ENCODE assay signal across 28 cellular contexts in genomic region chr13:69287050-69287698, GRCh38.
DNase-seq lines count a peak whose midpoint lies in the region; ATAC-seq, FAIRE-seq and TF ChIP-seq lines count a peak whose summit lies in the region.
"Had no signal": no experiment of that assay in that cellular context is flagged by ENCODE, and none has a peak within 500 bp of the region (broad histone marks: within the 10 kb centered on the region; RNA-seq: fewer than 3 reads in every experiment).

No MANE protein-coding gene starts in this region.

- in situ Hi-C loops in SK-MEL-5 (cut with HindIII; ENCODE audit: low pct_unique_long_range_greater_than_20kb, low sequenced_read_pairs), result no loop called here

- no peak for TF ChIP-seq POLR2A in A549 (IDR thresholded peaks at IDR 0.05; ENCODE audit: low read length)

- peak overlapping the region; percentile 57 for H3K4me2 ChIP-seq in A549
- H3K4me2 ChIP-seq: KMS-11 had no signal

- CTCF ChIA-PET in A549 (lab: Yijun Ruan, JAX), result no interaction called here

- peak in 1 of 2 experiments; percentile 9 for DNase-seq in A549 (ENCODE audit: low read depth in 1 of 2, low spot score in 1 of 2)
- peak; percentile 20 for DNase-seq in HT1080 (ENCODE audit: low read depth)
- peak; percentile 70 for DNase-seq in SK-MEL-5 (ENCODE audit: low read depth, low spot score)
- no peak for DNase-seq in SIG-M5 (lab: John Stamatoyannopoulos, UW)
- DNase-seq in activated CD4-positive, alpha-beta T cell treated with anti-CD3 and anti-CD28 coated beads, Interleukin-2, amount 50 U/mL, for 1 hour, result no peak
- no peak for DNase-seq in kidney glomerular epithelial cell (lab: John Stamatoyannopoulos, UW)
- no peak for DNase-seq in AG08396 (ENCODE audit: low spot score)
- DNase-seq: activated CD4-positive, alpha-beta T cell treated with anti-CD3 and anti-CD28 coated beads, Interleukin-2, amount 10 ng/mL, durations not matched to agents 24 days and 14 days; activated T-cell treated with anti-CD3 and anti-CD28 coated beads, Interleukin-2, amount 50 U/mL, for 4 hours; BE2C; central memory CD4-positive, alpha-beta T cell; endodermal cell; foreskin fibroblast; H7; heart right ventricle; NCI-H510A; ovary; stimulated activated CD4-positive, alpha-beta T cell treated with anti-CD3 and anti-CD28 coated beads, Interleukin-1b, Interleukin-23, amount 100 ng/mL, for 48 hours; stomach; T-helper 9 cell; thyroid gland had no signal

- TF ChIP-seq RAD21 in A549 (conservative IDR thresholded peaks at IDR 0.05 in 1 of 2, IDR thresholded peaks at IDR 0.05 in 1 of 2), result no peak

- H3K4me1 ChIP-seq in A549, result no peaks in the 10 kb centered on the region
- H3K4me1 ChIP-seq: heart right ventricle, stomach, thyroid gland had no signal

- H3K9me3 ChIP-seq in A549, result no peaks in the 10 kb centered on the region
- H3K9me3 ChIP-seq: BE2C, ovary, stomach, thyroid gland had no signal

- 0 out of 6 replicates have a peak overlapping the region, but pooled peaks of 1 of the 2 experiments have one; percentile 24 for H3K27ac ChIP-seq in A549
- H3K27ac ChIP-seq: heart right ventricle, KMS-11, ovary, skin epidermis, stomach, thyroid gland had no signal

- no peak for FAIRE-seq in A549 (lab: Jason Lieb, UNC)
- FAIRE-seq: G401.6, GM18507 had no signal

- no peak for TF ChIP-seq EP300 in A549 (IDR thresholded peaks at IDR 0.05)

- H3K4me3 ChIP-seq in A549, result no peak overlapping the region
- H3K4me3 ChIP-seq: heart right ventricle, lung, ovary, skin epidermis, stomach, thyroid gland had no signal

- no peak for TF ChIP-seq CTCF in A549 (IDR thresholded peaks at IDR 0.05)

- POLR2A ChIA-PET in A549 (lab: Yijun Ruan, JAX), result no interaction called here

- ATAC-seq in A549 (peak; percentile 66 to 80; a peak in 3 of 6 replicates), GM19324 (IDR thresholded peaks at IDR 0.05; ENCODE audit: low FRiP score, unreplicated experiment) (peak; percentile 82)
- ATAC-seq: activated T-cell treated with anti-CD3 and anti-CD28 coated beads, Interleukin-2, amount 50 U/mL, for 4 hours; esophagus mucosa; heart right ventricle had no signal

- 11% methylated on average over 8 of the region's 8 CpGs for WGBS in A549 (ENCODE audit: missing lambda C conversion rate)

TF ChIP-seq in A549, 52 proteins besides CTCF, POLR2A, EP300 and RAD21:
- no peak for TF ChIP-seq EHF (CRISPR knock-in tag; IDR thresholded peaks at IDR 0.05)
- no peak for TF ChIP-seq RARB (CRISPR knock-in tag; IDR thresholded peaks at IDR 0.05)
- TF ChIP-seq KDM5A (IDR thresholded peaks at IDR 0.05), result no peak
- TF ChIP-seq CBX8 (IDR thresholded peaks at IDR 0.05), result no peak
- no peak for TF ChIP-seq FOSB (CRISPR knock-in tag; IDR thresholded peaks at IDR 0.05)
- TF ChIP-seq PBX3 (IDR thresholded peaks at IDR 0.05), result no peak

Comparison
In these comparisons a context has a peak if more than half of its experiments do, and no peak if none do; other contexts are left out.
1. DNase-seq: peak in HT1080 (single experiment) and SK-MEL-5 (single experiment); none in SIG-M5 (single experiment), activated CD4-positive, alpha-beta T cell treated with anti-CD3 and anti-CD28 coated beads, Interleukin-2, amount 50 U/mL, for 1 hour (single experiment), kidney glomerular epithelial cell (single experiment) and AG08396 (single experiment).